1 cellular context compared by ENCODE assay signal in the genomic region with DNA sequence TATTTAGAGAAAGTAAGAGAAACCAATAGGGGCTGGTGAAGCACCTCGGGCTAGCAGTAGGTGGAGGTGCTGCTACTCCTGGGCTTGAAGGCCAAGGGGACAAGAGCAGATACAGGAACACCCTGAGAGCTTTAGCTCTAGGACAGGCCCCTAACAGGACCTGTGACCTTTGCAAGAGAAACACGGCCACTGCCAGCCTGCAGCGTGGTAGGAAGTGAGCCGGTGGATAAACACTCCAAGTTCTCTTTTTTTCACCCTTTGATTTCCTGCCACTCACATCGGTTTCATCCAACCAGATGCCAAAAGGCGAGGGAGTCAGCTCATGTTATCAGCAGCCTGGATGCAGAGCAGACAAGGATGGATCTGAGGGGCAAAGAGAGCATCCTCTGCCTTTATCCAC.
TF ChIP-seq lines count a peak whose summit lies in the region.

No MANE protein-coding gene starts in this region.

TF ChIP-seq in HepG2, 621 proteins besides CTCF, POLR2A, EP300 and RAD21 (continued from another document):
- TF ChIP-seq, protein P1, sequence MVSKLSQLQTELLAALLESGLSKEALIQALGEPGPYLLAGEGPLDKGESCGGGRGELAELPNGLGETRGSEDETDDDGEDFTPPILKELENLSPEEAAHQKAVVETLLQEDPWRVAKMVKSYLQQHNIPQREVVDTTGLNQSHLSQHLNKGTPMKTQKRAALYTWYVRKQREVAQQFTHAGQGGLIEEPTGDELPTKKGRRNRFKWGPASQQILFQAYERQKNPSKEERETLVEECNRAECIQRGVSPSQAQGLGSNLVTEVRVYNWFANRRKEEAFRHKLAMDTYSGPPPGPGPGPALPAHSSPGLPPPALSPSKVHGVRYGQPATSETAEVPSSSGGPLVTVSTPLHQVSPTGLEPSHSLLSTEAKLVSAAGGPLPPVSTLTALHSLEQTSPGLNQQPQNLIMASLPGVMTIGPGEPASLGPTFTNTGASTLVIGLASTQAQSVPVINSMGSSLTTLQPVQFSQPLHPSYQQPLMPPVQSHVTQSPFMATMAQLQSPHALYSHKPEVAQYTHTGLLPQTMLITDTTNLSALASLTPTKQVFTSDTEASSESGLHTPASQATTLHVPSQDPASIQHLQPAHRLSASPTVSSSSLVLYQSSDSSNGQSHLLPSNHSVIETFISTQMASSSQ (IDR thresholded peaks at IDR 0.05; ENCODE audit: low read depth), result no peak
- TF ChIP-seq, protein P1 (CRISPR knock-in tag; IDR thresholded peaks at IDR 0.05; ENCODE audit: borderline replicate concordance), result no peak
- TF ChIP-seq ZNF24 (IDR thresholded peaks at IDR 0.05), result no peak
- TF ChIP-seq ZFP36 (IDR thresholded peaks at IDR 0.05; ENCODE audit: borderline replicate concordance, low read depth, low read length, partially characterized antibody), result no peak
- no peak for TF ChIP-seq NFKB2 (CRISPR knock-in tag; IDR thresholded peaks at IDR 0.05; ENCODE audit: borderline replicate concordance)
- TF ChIP-seq ZFX (CRISPR knock-in tag; IDR thresholded peaks at IDR 0.05; ENCODE audit: low read depth), result no peak
- TF ChIP-seq PITX1 (CRISPR knock-in tag; IDR thresholded peaks at IDR 0.05), result no peak
- no peak for TF ChIP-seq ZNF296 (CRISPR knock-in tag; conservative IDR thresholded peaks at IDR 0.05)
- no peak for TF ChIP-seq NRL (CRISPR knock-in tag; IDR thresholded peaks at IDR 0.05; ENCODE audit: borderline replicate concordance)
